ENCODE assay signal across 8 cellular contexts in genomic region chr19:40465781-40466218, GRCh38. TPM values are rescaled to one million over a fixed set of nuclear protein-coding genes. Genes with fewer than 3 reads are reported as not detected.
DNase-seq lines count a peak whose midpoint lies in the region; ATAC-seq, FAIRE-seq and TF ChIP-seq lines count a peak whose summit lies in the region.

No MANE protein-coding gene starts in this region.

- peaks cover 30% of the 10 kb centered on the region for H3K27me3 Mint-ChIP-seq in type B pancreatic cell

- TF ChIP-seq POLR2A in GM12892 (IDR thresholded peaks at IDR 0.05; ENCODE audit: low read depth, low read length) (no peak), heart left ventricle (IDR thresholded peaks at IDR 0.05) (no peak)

- no peaks in the 10 kb centered on the region for H3K9me3 ChIP-seq in heart left ventricle

- intact Hi-C loops in heart left ventricle (cut with DNase I): loop anchor here in 6 of 10 donors (1.0 to 10.0 kb wide), 7 partner anchors 21 to 139 kb away; partner anchors contain the start of genes LTBP4 (in 3 of the 6), SERTAD1 (in 2 of the 6) and SERTAD3 (in 2 of the 6)
- intact Hi-C loops in posterior cingulate gyrus (cut with DNase I): loop anchor here (1.0 to 5.0 kb wide), 3 partner anchors 22 to 133 kb away; no protein-coding TSS in a partner anchor

- peaks cover 5% of the 10 kb centered on the region for H3K36me3 Mint-ChIP-seq in type B pancreatic cell

- DNase-seq in GM12892 (ENCODE audit: insufficient read length) (peak; percentile 89), NCI-H146 treated with DMSO at 0.1 percent for 48 hours (lab: John Stamatoyannopoulos, UW; ENCODE audit: unreplicated experiment) (peak; percentile 81), T-helper 1 cell (peak; percentile 99 to 100 (median 99)), amniotic stem cell (lab: John Stamatoyannopoulos, UW) (peak; percentile 95), heart left ventricle (peak; percentile 99 to 100 (median 99)), posterior cingulate gyrus (peak; percentile 99 to 100 (median 100)), type B pancreatic cell (ENCODE audit: extremely low spot score, unreplicated experiment) (peak; percentile 99)

- 0% methylated on average over 9 to 33 of the region's 33 CpGs for WGBS in heart left ventricle, 4 donors

- no peaks in the 10 kb centered on the region for H3K9me3 Mint-ChIP-seq in type B pancreatic cell

- peaks cover 0 to 12% (median 0%) of the 10 kb centered on the region in 9 donors for H3K27me3 ChIP-seq in heart left ventricle

- TF ChIP-seq CTCF in heart left ventricle (IDR thresholded peaks at IDR 0.05): no peak
- TF ChIP-seq CTCF in type B pancreatic cell (conservative IDR thresholded peaks at IDR 0.05): no peak

- peak overlapping the region; percentile 88 for H3K4me3 Mint-ChIP-seq in type B pancreatic cell

- peaks cover 13% of the 10 kb centered on the region for H3K4me1 Mint-ChIP-seq in type B pancreatic cell (ENCODE audit: unreplicated experiment)

- H3K27ac Mint-ChIP-seq in type B pancreatic cell: peak overlapping the region; percentile 90

- ATAC-seq in HG02885 (IDR thresholded peaks at IDR 0.05; ENCODE audit: poor library complexity, unreplicated experiment) (peak; percentile 84), heart left ventricle (peak; percentile 96 to 97 (median 97))

- FAIRE-seq in GM12892 (lab: Jason Lieb, UNC): peak; percentile 98

- peaks cover 0 to 54% (median 19%) of the 10 kb centered on the region in 12 donors for H3K4me1 ChIP-seq in heart left ventricle

- H3K36me3 ChIP-seq in heart left ventricle: no peaks in the 10 kb centered on the region

- H3K4me3 ChIP-seq in heart left ventricle: peak overlapping the region; percentile 50 to 85 (median 78)

- peak overlapping the region in 11 of 12 donors; percentile 75 to 96 (median 86) for H3K27ac ChIP-seq in heart left ventricle

RNA-seq across cellular contexts. Expression of gene BLVRB, which starts 0.3 kb away (rescaled TPM):
- polyA plus RNA-seq in GM12892 (2012; ENCODE audit: missing spikeins): 26.2 TPM
- total RNA-seq in heart left ventricle: 100 to 1,000 TPM in 5 of 9 donors, 10 to 100 TPM in 4; 76.3 to 330 (median 100) TPM
- polyA plus RNA-seq in heart left ventricle: 100 to 1,000 TPM; 115 to 164 TPM
- 32.2 and 47.9 TPM in 2 replicates for total RNA-seq in type B pancreatic cell (ENCODE audit: low replicate concordance)

RNA-seq across cellular contexts. Expression of gene SPTBN4, which starts 1.0 kb away (rescaled TPM):
- 3.5 TPM for polyA plus RNA-seq in GM12892 (2012; ENCODE audit: missing spikeins)
- 1 to 10 TPM; 1.9 to 8.7 (median 4.2) TPM for total RNA-seq in heart left ventricle
- polyA plus RNA-seq in heart left ventricle: 1 to 10 TPM; 2.3 to 5.4 TPM
- 2.6 and 2.9 TPM in 2 replicates for total RNA-seq in type B pancreatic cell (ENCODE audit: low replicate concordance)

RNA-seq across cellular contexts. Expression of gene SERTAD3, which starts 21.7 kb away (rescaled TPM):
- 13.0 TPM for polyA plus RNA-seq in GM12892 (2012; ENCODE audit: missing spikeins)
- 10 to 100 TPM; 17.6 to 38.7 (median 26.0) TPM for total RNA-seq in heart left ventricle
- 10 to 100 TPM; 23.2 to 36.9 TPM for polyA plus RNA-seq in heart left ventricle
- 33.7 and 41.7 TPM in 2 replicates for total RNA-seq in type B pancreatic cell (ENCODE audit: low replicate concordance)

RNA-seq across cellular contexts. Expression of gene SERTAD1, which starts 40.0 kb away (rescaled TPM):
- 3.2 TPM for polyA plus RNA-seq in GM12892 (2012; ENCODE audit: missing spikeins)
- total RNA-seq in heart left ventricle (10 to 100 TPM in 6 of 9 donors, 1 to 10 TPM in 3; 7.6 to 28.0 (median 11.5) TPM), type B pancreatic cell (ENCODE audit: low replicate concordance) (9.2 and 14.4 TPM in 2 replicates)
- polyA plus RNA-seq in heart left ventricle: 10 to 100 TPM; 10.2 to 40.2 TPM

RNA-seq across cellular contexts. Expression of gene PRX, which starts 52.6 kb away (rescaled TPM):
- polyA plus RNA-seq in GM12892 (2012; ENCODE audit: missing spikeins): 0.74 TPM
- total RNA-seq in heart left ventricle (1 to 10 TPM; 2.5 to 4.6 (median 3.1) TPM), type B pancreatic cell (ENCODE audit: low replicate concordance) (1.2 and 11.7 TPM in 2 replicates)
- polyA plus RNA-seq in heart left ventricle: 1 to 10 TPM; 2.9 to 4.3 TPM

Comparison
In these comparisons a context has a peak if more than half of its experiments do, and no peak if none do; other contexts are left out.
1. Peak in every context shown above with its lines: DNase-seq, ATAC-seq, H3K4me3 ChIP-seq and H3K27ac ChIP-seq.